In genomic region chr11:20248345-20248744, GRCh38 we compare ENCODE assay signal across 24 cellular contexts.
"Had no signal": no experiment of that assay in that cellular context is flagged by ENCODE, and none has a peak within 500 bp of the region (broad histone marks: within the 10 kb centered on the region; RNA-seq: fewer than 3 reads in every experiment).

No MANE protein-coding gene starts in this region.

- DNase-seq: activated CD4-positive, alpha-beta T cell treated with anti-CD3 and anti-CD28 coated beads for 1 hour; activated CD4-positive, alpha-beta T cell treated with anti-CD3 and anti-CD28 coated beads, Interleukin-2, amount 10 ng/mL, durations not matched to agents 7 days and 5 days; activated CD8-positive, alpha-beta T cell treated with anti-CD3 and anti-CD28 coated beads for 36 hours; activated naive CD4-positive, alpha-beta T cell; activated T-cell treated with anti-CD3 and anti-CD28 coated beads, Interleukin-2, amount 50 U/mL, for 48 hours; anterior cingulate cortex; colonic mucosa; effector CD8-positive, alpha-beta T cell; esophagus squamous epithelium; foreskin melanocyte; left lung; lower lobe of right lung; mesenchymal stem cell; naive thymus-derived CD8-positive, alpha-beta T cell; stimulated activated CD4-positive, alpha-beta T cell treated with anti-CD3 and anti-CD28 coated beads, Interleukin-12 subunit alpha, Interleukin-12 subunit beta, amount 100 ng/mL, for 4 hours; stimulated activated CD4-positive, alpha-beta T cell treated with anti-CD3 and anti-CD28 coated beads, Interleukin-4, amount 100 ng/mL, for 1 hour; stimulated activated naive CD8-positive, alpha-beta T cell treated with anti-CD3 and anti-CD28 coated beads, Interleukin-15, Interleukin-2, amounts not matched to agents 100 U/mL and 50 U/mL, for 24 hours; testis had no signal

- H3K36me3 Mint-ChIP-seq: activated naive CD4-positive, alpha-beta T cell treated with anti-CD3 and anti-CD28 coated beads, Interleukin-2, amount 50 U/mL, for 72 hours; naive thymus-derived CD8-positive, alpha-beta T cell; WTC11 had no signal

- H3K4me1 ChIP-seq: colonic mucosa, left lung, lower lobe of right lung, testis had no signal

- H3K9me3 Mint-ChIP-seq: activated CD4-positive, alpha-beta T cell treated with anti-CD3 and anti-CD28 coated beads, Interleukin-2, amount 10 ng/mL, durations not matched to agents 7 days and 5 days; activated CD8-positive, alpha-beta T cell treated with anti-CD3 and anti-CD28 coated beads for 36 hours; activated naive CD4-positive, alpha-beta T cell treated with anti-CD3 and anti-CD28 coated beads, Interleukin-2, amount 50 U/mL, for 72 hours; activated T-helper 2 cell treated with anti-CD3 and anti-CD28 coated beads, Interferon-gamma antibody, Interleukin-2, Interleukin-4, amounts not matched to agents 10 μg/mL and 5 μg/mL and 100 μg/mL, durations not matched to agents 14 hours and 24 hours and 36 hours; WTC11 had no signal

- H3K4me1 Mint-ChIP-seq: activated CD4-positive, alpha-beta T cell treated with anti-CD3 and anti-CD28 coated beads, Interleukin-2, amount 10 ng/mL, durations not matched to agents 7 days and 5 days; naive thymus-derived CD8-positive, alpha-beta T cell had no signal

- H3K27ac Mint-ChIP-seq: activated CD4-positive, alpha-beta T cell treated with anti-CD3 and anti-CD28 coated beads, Interleukin-2, amount 10 ng/mL, durations not matched to agents 7 days and 5 days; activated CD8-positive, alpha-beta T cell treated with anti-CD3 and anti-CD28 coated beads for 36 hours; activated naive CD4-positive, alpha-beta T cell treated with anti-CD3 and anti-CD28 coated beads, Interleukin-2, amount 50 U/mL, for 72 hours; activated T-helper 2 cell treated with anti-CD3 and anti-CD28 coated beads, Interferon-gamma antibody, Interleukin-2, Interleukin-4, amounts not matched to agents 10 μg/mL and 5 μg/mL and 100 μg/mL, durations not matched to agents 14 hours and 24 hours and 36 hours; naive thymus-derived CD8-positive, alpha-beta T cell; WTC11 had no signal

- H3K27ac ChIP-seq: colonic mucosa, epithelial cell of prostate, esophagus squamous epithelium, left lung, lower lobe of right lung, neutrophil, skin epidermis, testis had no signal

- H3K27me3 ChIP-seq: colonic mucosa, testis had no signal

- H3K4me3 ChIP-seq: colonic mucosa, esophagus squamous epithelium, left lung, lower lobe of right lung, skin epidermis, testis had no signal

- H3K36me3 ChIP-seq: colonic mucosa, esophagus squamous epithelium, left lung, lower lobe of right lung, neutrophil had no signal

- H3K4me3 Mint-ChIP-seq: activated CD4-positive, alpha-beta T cell treated with anti-CD3 and anti-CD28 coated beads, Interleukin-2, amount 10 ng/mL, durations not matched to agents 7 days and 5 days; activated CD8-positive, alpha-beta T cell treated with anti-CD3 and anti-CD28 coated beads for 36 hours; naive thymus-derived CD8-positive, alpha-beta T cell had no signal

- H3K9me3 ChIP-seq: colonic mucosa, esophagus squamous epithelium, left lung, lower lobe of right lung, neutrophil, testis had no signal
